In genomic region chr3:151576524-151576923, GRCh38 we compare ENCODE assay signal across 32 cellular contexts.
"Had no signal": no experiment of that assay in that cellular context is flagged by ENCODE, and none has a peak within 500 bp of the region (broad histone marks: within the 10 kb centered on the region; RNA-seq: fewer than 3 reads in every experiment).

No MANE protein-coding gene starts in this region.

- H3K4me1 ChIP-seq: body of pancreas, gastrocnemius medialis, pancreas, psoas muscle, uterus had no signal

- ATAC-seq: activated CD8-positive, alpha-beta memory T cell treated with anti-CD3 and anti-CD28 coated beads, Interleukin-2, amount 10 ng/mL, durations not matched to agents 7 days and 5 days; activated CD8-positive, alpha-beta T cell treated with anti-CD3 and anti-CD28 coated beads, Interleukin-2, amount 10 ng/mL, durations not matched to agents 7 days and 5 days; activated naive CD4-positive, alpha-beta T cell treated with anti-CD3 and anti-CD28 coated beads, Interleukin-2, amount 50 U/mL, for 72 hours; activated T-cell treated with anti-CD3 and anti-CD28 coated beads, Interleukin-2, amount 50 U/mL, for 72 hours; body of pancreas; gastrocnemius medialis; left colon; naive thymus-derived CD4-positive, alpha-beta T cell; pancreas; psoas muscle; stimulated activated effector memory CD8-positive, alpha-beta T cell treated with anti-CD3 and anti-CD28 coated beads, Interleukin-12 subunit alpha, Interleukin-12 subunit beta, amount 100 ng/mL, for 72 hours; stimulated activated naive CD8-positive, alpha-beta T cell treated with anti-CD3 and anti-CD28 coated beads, Interleukin-15, amount 100 ng/mL, for 72 hours had no signal

- H3K4me3 ChIP-seq: body of pancreas, coronary artery, dorsolateral prefrontal cortex, gastrocnemius medialis, hepatocyte, pancreas, psoas muscle, sigmoid colon, uterus had no signal

- DNase-seq: activated CD4-positive, alpha-beta T cell treated with anti-CD3 and anti-CD28 coated beads, Interleukin-2, amount 50 U/mL, for 1 hour; activated CD8-positive, alpha-beta memory T cell treated with anti-CD3 and anti-CD28 coated beads, Interleukin-2, amount 10 ng/mL, durations not matched to agents 7 days and 5 days; activated CD8-positive, alpha-beta T cell treated with anti-CD3 and anti-CD28 coated beads, Interleukin-2, amount 10 ng/mL, durations not matched to agents 7 days and 5 days; activated naive CD4-positive, alpha-beta T cell; activated T-cell treated with anti-CD3 and anti-CD28 coated beads, Interleukin-2, amount 50 U/mL, for 72 hours; anterior cingulate cortex; body of pancreas; dorsolateral prefrontal cortex; effector memory CD4-positive, alpha-beta T cell; gastrocnemius medialis; glutamatergic neuron; immature natural killer cell; kidney; left colon; midbrain; naive thymus-derived CD4-positive, alpha-beta T cell; nucleus accumbens; pancreas; psoas muscle; sigmoid colon; small intestine; stimulated activated CD4-positive, alpha-beta T cell treated with anti-CD3 and anti-CD28 coated beads, Interleukin-4, amount 100 ng/mL, for 24 hours; stimulated activated naive CD8-positive, alpha-beta T cell treated with anti-CD3 and anti-CD28 coated beads, Interleukin-15, amount 100 ng/mL, for 72 hours; substantia nigra; T-helper 1 cell; uterus had no signal

- H3K9me3 Mint-ChIP-seq: activated naive CD4-positive, alpha-beta T cell treated with anti-CD3 and anti-CD28 coated beads, Interleukin-2, amount 50 U/mL, for 72 hours; T-helper 2 cell treated with Interferon-gamma antibody and Interleukin-4, amounts not matched to agents 5 μg/mL and 100 μg/mL, for 36 hours had no signal

- H3K4me2 ChIP-seq: hepatocyte had no signal

- H3K27me3 ChIP-seq: body of pancreas, gastrocnemius medialis, hepatocyte, pancreas, sigmoid colon, uterus had no signal

- H3K79me2 ChIP-seq: hepatocyte had no signal

- H3K27ac Mint-ChIP-seq: activated CD8-positive, alpha-beta memory T cell treated with anti-CD3 and anti-CD28 coated beads, Interleukin-2, amount 10 ng/mL, durations not matched to agents 7 days and 5 days; activated CD8-positive, alpha-beta T cell treated with anti-CD3 and anti-CD28 coated beads, Interleukin-2, amount 10 ng/mL, durations not matched to agents 7 days and 5 days; activated naive CD4-positive, alpha-beta T cell treated with anti-CD3 and anti-CD28 coated beads, Interleukin-2, amount 50 U/mL, for 72 hours; activated T-cell treated with anti-CD3 and anti-CD28 coated beads, Interleukin-2, amount 50 U/mL, for 72 hours; immature natural killer cell; naive thymus-derived CD4-positive, alpha-beta T cell; stimulated activated effector memory CD8-positive, alpha-beta T cell treated with anti-CD3 and anti-CD28 coated beads, Interleukin-12 subunit alpha, Interleukin-12 subunit beta, amount 100 ng/mL, for 72 hours; T-helper 2 cell treated with Interferon-gamma antibody and Interleukin-4, amounts not matched to agents 5 μg/mL and 100 μg/mL, for 36 hours; type B pancreatic cell had no signal

- H3K4me3 Mint-ChIP-seq: activated CD8-positive, alpha-beta memory T cell treated with anti-CD3 and anti-CD28 coated beads, Interleukin-2, amount 10 ng/mL, durations not matched to agents 7 days and 5 days; activated CD8-positive, alpha-beta T cell treated with anti-CD3 and anti-CD28 coated beads, Interleukin-2, amount 10 ng/mL, durations not matched to agents 7 days and 5 days; activated T-cell treated with anti-CD3 and anti-CD28 coated beads, Interleukin-2, amount 50 U/mL, for 72 hours; immature natural killer cell; naive thymus-derived CD4-positive, alpha-beta T cell; stimulated activated effector memory CD8-positive, alpha-beta T cell treated with anti-CD3 and anti-CD28 coated beads, Interleukin-12 subunit alpha, Interleukin-12 subunit beta, amount 100 ng/mL, for 72 hours; stimulated activated naive CD8-positive, alpha-beta T cell treated with anti-CD3 and anti-CD28 coated beads, Interleukin-15, amount 100 ng/mL, for 72 hours; T-helper 2 cell treated with Interferon-gamma antibody and Interleukin-4, amounts not matched to agents 5 μg/mL and 100 μg/mL, for 36 hours; type B pancreatic cell had no signal

- H3K4me1 Mint-ChIP-seq: activated CD8-positive, alpha-beta memory T cell treated with anti-CD3 and anti-CD28 coated beads, Interleukin-2, amount 10 ng/mL, durations not matched to agents 7 days and 5 days; immature natural killer cell; stimulated activated effector memory CD8-positive, alpha-beta T cell treated with anti-CD3 and anti-CD28 coated beads, Interleukin-12 subunit alpha, Interleukin-12 subunit beta, amount 100 ng/mL, for 72 hours; stimulated activated naive CD8-positive, alpha-beta T cell treated with anti-CD3 and anti-CD28 coated beads, Interleukin-15, amount 100 ng/mL, for 72 hours had no signal

- H3K27ac ChIP-seq: body of pancreas, coronary artery, dorsolateral prefrontal cortex, gastrocnemius medialis, hepatocyte, pancreas, psoas muscle, sigmoid colon, uterus had no signal

- H2AFZ ChIP-seq: hepatocyte had no signal

- H3K36me3 Mint-ChIP-seq: activated CD8-positive, alpha-beta memory T cell treated with anti-CD3 and anti-CD28 coated beads, Interleukin-2, amount 10 ng/mL, durations not matched to agents 7 days and 5 days; activated naive CD4-positive, alpha-beta T cell treated with anti-CD3 and anti-CD28 coated beads, Interleukin-2, amount 50 U/mL, for 72 hours; immature natural killer cell; stimulated activated effector memory CD8-positive, alpha-beta T cell treated with anti-CD3 and anti-CD28 coated beads, Interleukin-12 subunit alpha, Interleukin-12 subunit beta, amount 100 ng/mL, for 72 hours; type B pancreatic cell had no signal

- H3K27me3 Mint-ChIP-seq: stimulated activated naive CD8-positive, alpha-beta T cell treated with anti-CD3 and anti-CD28 coated beads, Interleukin-15, amount 100 ng/mL, for 72 hours; type B pancreatic cell had no signal

- H3K36me3 ChIP-seq: gastrocnemius medialis, pancreas, sigmoid colon, uterus had no signal

- H3K9me3 ChIP-seq: body of pancreas, gastrocnemius medialis, pancreas, psoas muscle, sigmoid colon, uterus had no signal
